Comparison of ENCODE assay signal across 9 cellular contexts in the genomic region with DNA sequence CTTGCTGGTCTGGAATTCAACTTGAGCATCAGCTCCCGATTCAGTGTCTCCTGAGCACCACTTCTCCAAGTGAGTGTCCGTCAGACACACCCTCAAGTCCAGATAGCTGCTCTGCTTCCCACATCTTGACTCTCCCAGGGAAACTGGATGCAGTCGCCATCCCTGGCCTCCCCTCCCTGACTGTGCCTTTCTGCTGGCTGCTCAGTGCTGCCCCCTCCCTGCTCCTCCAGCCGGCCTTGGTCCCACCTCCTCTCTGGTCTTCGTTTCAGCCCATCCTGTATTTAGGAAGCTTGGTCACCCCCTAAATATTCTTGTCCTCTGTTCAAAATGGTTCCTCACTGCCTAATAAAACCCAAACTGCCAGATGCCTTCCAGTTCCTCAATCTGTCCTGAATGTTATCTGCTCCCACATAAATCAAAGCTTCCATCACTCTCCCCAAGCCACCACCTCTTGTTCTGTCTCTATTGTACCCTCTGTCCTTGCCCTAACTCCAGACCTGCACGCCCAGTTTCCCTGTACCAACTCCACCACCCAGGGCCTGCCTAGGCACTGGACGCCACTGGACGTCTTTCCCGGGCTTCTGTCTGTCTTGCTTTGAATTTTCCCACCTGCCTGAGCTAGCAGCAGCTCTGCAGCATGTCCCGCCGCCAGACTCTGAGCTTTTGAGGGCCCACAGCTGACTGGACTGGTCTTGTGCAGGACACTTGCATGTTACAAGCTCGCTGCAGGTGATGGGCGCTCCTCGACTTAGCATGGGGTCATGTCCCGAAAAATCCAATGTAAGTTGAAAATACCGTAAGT. TPM values are rescaled to one million over a fixed set of nuclear protein-coding genes. Genes with fewer than 3 reads are reported as not detected.
DNase-seq lines count a peak whose midpoint lies in the region; ATAC-seq, FAIRE-seq and TF ChIP-seq lines count a peak whose summit lies in the region.
"Had no signal": no experiment of that assay in that cellular context is flagged by ENCODE, and none has a peak within 500 bp of the region (broad histone marks: within the 10 kb centered on the region; RNA-seq: fewer than 3 reads in every experiment).

No MANE protein-coding gene starts in this region.

- H3K4me1 Mint-ChIP-seq in nephron: peaks cover 9% of the 10 kb centered on the region

- H3K4me1 ChIP-seq in K562 (replicated peaks in 1 of 2; ENCODE audit: control insufficient read depth in 2 of 2, insufficient read depth in 2 of 2, low read length in 2 of 2): peaks cover 0 to 10% of the 10 kb centered on the region in 2 experiments; a peak in 4 of 5 replicates

- BruUV-seq in K562 (replicated peaks; lab: Mats Ljungman, UMichigan): no TSS peak

- 7% methylated on average over 15 of the region's 16 CpGs for WGBS in K562 (ENCODE audit: insufficient coverage, low coverage, missing lambda C conversion rate)

- CTCF ChIA-PET in K562 (lab: Yijun Ruan, JAX; ENCODE audit: low intra/inter-chr PET ratio): interaction anchor here (0.6 to 1.1 kb wide), 2 partner anchors 45 to 83 kb away, joined by 3 read pairs; no protein-coding TSS in a partner anchor

- TF ChIP-seq CTCF in K562 (IDR thresholded peaks at IDR 0.05 in 2 of 3, conservative IDR thresholded peaks at IDR 0.05 in 1 of 3; ENCODE audit: insufficient read depth in 2 of 3, low read depth in 1 of 3, low read length in 3 of 3): peak; percentile 61 to 67 (median 61)
- TF ChIP-seq CTCF in nephron (IDR thresholded peaks at IDR 0.05; ENCODE audit: unreplicated experiment in 3 of 3): peak in 2 of 3 experiments; percentile 14 to 31

- no peaks in the 10 kb centered on the region for H3K36me3 ChIP-seq in K562 (ENCODE audit: control insufficient read depth, insufficient read depth, low read length)

- H3K79me2 ChIP-seq in K562 (ENCODE audit: control insufficient read depth, insufficient read depth, low read length): no peaks in the 10 kb centered on the region

- TF ChIP-seq EP300 in Ishikawa (IDR thresholded peaks at IDR 0.05; ENCODE audit: borderline replicate concordance) (no peak), K562 (IDR thresholded peaks at IDR 0.05; ENCODE audit: low read length) (no peak)

- H3K27ac ChIP-seq in K562 (ENCODE audit: extremely low read depth, low read depth, low read length): no peak overlapping the region

- peak; percentile 82 for ATAC-seq in K562
- no peak for ATAC-seq in GM21723 (IDR thresholded peaks at IDR 0.05; ENCODE audit: unreplicated experiment)
- no peak for ATAC-seq in HG02884 (IDR thresholded peaks at IDR 0.05; ENCODE audit: unreplicated experiment)
- no peak for ATAC-seq in HG03039 (IDR thresholded peaks at IDR 0.05; ENCODE audit: unreplicated experiment)

- TF ChIP-seq RAD21 in Ishikawa (IDR thresholded peaks at IDR 0.05; ENCODE audit: low read depth) (peak; percentile 23; the same call in 1 of the 2 replicates), K562 (CRISPR knock-in tag; conservative IDR thresholded peaks at IDR 0.05 in 1 of 2, IDR thresholded peaks at IDR 0.05 in 1 of 2) (peak in 1 of 2 experiments; percentile 32; a peak in 1 of 4 replicates)

- in situ Hi-C loops in K562 (cut with MboI): no loop called here

- no peaks in the 10 kb centered on the region for H3K9me1 ChIP-seq in K562 (ENCODE audit: control insufficient read depth, insufficient read depth, low read length)

- peaks cover 58% of the 10 kb centered on the region for H3K36me3 Mint-ChIP-seq in nephron (ENCODE audit: low read depth)

- H3K4me2 ChIP-seq in K562 (ENCODE audit: insufficient read depth, low read length): no peak overlapping the region

- H3K9me3 Mint-ChIP-seq in nephron: no peaks in the 10 kb centered on the region

- peak; percentile 84 for FAIRE-seq in K562 (lab: Jason Lieb, UNC)
- FAIRE-seq: colon, urothelium cell line had no signal

- no peaks in the 10 kb centered on the region; the same call in 1 of the 2 replicates for H3K9me3 ChIP-seq in K562 (replicated peaks; ENCODE audit: control insufficient read depth, insufficient read depth, low read depth, low read length)

- DNase-seq in Daoy (ENCODE audit: low read depth) (peak; percentile 37), K562 (ENCODE audit: extremely low read depth in 1 of 4, low spot score in 3 of 4) (peak; percentile 32 to 55 (median 41))

- H4K20me1 ChIP-seq in K562 (replicated peaks; ENCODE audit: control insufficient read depth, insufficient read depth, low read length): peaks cover 12% of the 10 kb centered on the region

- no peak overlapping the region for H3K4me3 ChIP-seq in K562

- H3K9ac ChIP-seq in K562 (ENCODE audit: insufficient read depth in 1 of 2, low read depth in 2 of 2, low read length in 2 of 2): no peak overlapping the region

- H3K4me3 Mint-ChIP-seq in nephron: no peak overlapping the region

- no peak for TF ChIP-seq POLR2A in K562 (conservative IDR thresholded peaks at IDR 0.05)

- peaks cover 42 to 79% of the 10 kb centered on the region in 2 experiments; a peak in 4 of 5 replicates for H3K27me3 ChIP-seq in K562 (ENCODE audit: control insufficient read depth in 2 of 2, insufficient read depth in 2 of 2, low read length in 2 of 2)

- H2AFZ ChIP-seq in K562 (ENCODE audit: low read depth, low read length): no peak overlapping the region

- intact Hi-C loops in K562 (cut with micrococcal nuclease): no loop called here

- H3K27me3 Mint-ChIP-seq in nephron (ENCODE audit: low read depth): peaks cover 3% of the 10 kb centered on the region

- POLR2A ChIA-PET in K562 (lab: Yijun Ruan, JAX): interaction anchor here (0.9 to 1.5 kb wide), 5 partner anchors 10 to 58 kb away, joined by 3 read pairs; no protein-coding TSS in a partner anchor

- H3K27ac Mint-ChIP-seq in nephron: peak overlapping the region in 1 of 3 experiments; percentile 10

TF ChIP-seq in Ishikawa, 13 proteins besides CTCF, POLR2A, EP300 and RAD21 (continues in another document):
- no peak for TF ChIP-seq TCF12 (IDR thresholded peaks at IDR 0.05; ENCODE audit: low read depth)
- TF ChIP-seq ZBTB7A (IDR thresholded peaks at IDR 0.05; ENCODE audit: low read depth): no peak

TF ChIP-seq in K562, 482 proteins besides CTCF, POLR2A, EP300 and RAD21 (continues in another document):
- TF ChIP-seq KLF16 (IDR thresholded peaks at IDR 0.05) (0 out of 2 replicates have a peak, but pooled peaks have one; percentile 4), PKNOX1 (IDR thresholded peaks at IDR 0.05) (peak; percentile 56; the same call in 1 of the 2 replicates)

RNA-seq across cellular contexts. Expression of gene CCDC92, which starts 33.8 kb away (rescaled TPM):
- total RNA-seq in Daoy (2014; rRNA removed; shearing (Covaris generic)): 5.3 and 7.7 TPM in 2 replicates
- 5.4 and 7.1 TPM in 2 replicates for total RNA-seq in K562 (2011; cell fraction: chromatin; rRNA removed; ENCODE audit: low replicate concordance)
- 4.5 and 5.0 TPM in 2 replicates for total RNA-seq in K562 (2011; cell fraction: nucleolus; rRNA removed)
- 4.6 and 7.2 TPM in 2 replicates for total RNA-seq in K562 (2011; cell fraction: nucleoplasm; rRNA removed)
- total RNA-seq in K562 (2014; rRNA removed): 1.4 TPM in 2 replicates
- total RNA-seq in K562 (2014; rRNA removed; fragmentation: Illumina TruSeq; extraction: Trizol): 1.3 and 1.7 TPM in 2 replicates
- total RNA-seq in K562 (2015; rRNA removed; fragmentation: Illumina TruSeq; extraction: Trizol): 1.5 and 2.1 TPM in 2 replicates
- total RNA-seq in K562 (2021): 4.0 and 5.9 TPM in 2 replicates
- polyA plus RNA-seq in K562 (2011; rRNA removed): 2.6 and 6.8 TPM in 2 replicates
- 2.4 and 6.8 TPM in 2 replicates for polyA plus RNA-seq in K562 (2011; cell fraction: cytosol; rRNA removed)
- polyA plus RNA-seq in K562 (2011; cell fraction: nucleus; rRNA removed): 6.6 and 11.3 TPM in 2 replicates
- 4.0 and 11.0 TPM in 2 replicates for polyA plus RNA-seq in K562 (2012)
- 2.6 and 3.6 TPM in 2 replicates for polyA plus RNA-seq in K562 (2014; fragmentation: Illumina TruSeq; extraction: Trizol)
- polyA plus RNA-seq in K562 (2014; fragmentation: Nextera tagmentation; extraction: Ambion mirVana): under 1 TPM; 0.27 to 0.30 TPM
- 3.1 and 3.4 TPM in 2 replicates for polyA plus RNA-seq in K562 (2014; rRNA removed)
- polyA minus RNA-seq in K562 (2011; rRNA and poly(A)+ RNA removed): 2.2 and 3.6 TPM in 2 replicates
- 2.2 and 5.6 TPM in 2 replicates for polyA minus RNA-seq in K562 (2011; cell fraction: cytosol; rRNA and poly(A)+ RNA removed)
- 3.8 and 8.9 TPM in 2 replicates for polyA minus RNA-seq in K562 (2011; cell fraction: nucleus; rRNA and poly(A)+ RNA removed)

RNA-seq across cellular contexts. Expression of gene ZNF664, which starts 34.1 kb away (rescaled TPM):
- total RNA-seq in Daoy (2014; rRNA removed; shearing (Covaris generic)): 50.4 and 50.9 TPM in 2 replicates
- total RNA-seq in K562 (2011; cell fraction: chromatin; rRNA removed; ENCODE audit: low replicate concordance): 30.4 and 40.8 TPM in 2 replicates
- total RNA-seq in K562 (2011; cell fraction: nucleolus; rRNA removed): 22.5 and 24.2 TPM in 2 replicates
- total RNA-seq in K562 (2011; cell fraction: nucleoplasm; rRNA removed): 37.6 and 62.4 TPM in 2 replicates
- total RNA-seq in K562 (2014; rRNA removed): 31.1 and 34.5 TPM in 2 replicates
- total RNA-seq in K562 (2014; rRNA removed; fragmentation: Illumina TruSeq; extraction: Trizol): 69.9 and 73.6 TPM in 2 replicates
- 59.6 and 63.6 TPM in 2 replicates for total RNA-seq in K562 (2015; rRNA removed; fragmentation: Illumina TruSeq; extraction: Trizol)
- 75.5 and 82.5 TPM in 2 replicates for total RNA-seq in K562 (2021)
- polyA plus RNA-seq in K562 (2011; rRNA removed): 64.8 and 90.3 TPM in 2 replicates
- 29.8 and 49.5 TPM in 2 replicates for polyA plus RNA-seq in K562 (2011; cell fraction: cytosol; rRNA removed)
- 44.5 and 52.5 TPM in 2 replicates for polyA plus RNA-seq in K562 (2011; cell fraction: nucleus; rRNA removed)
- polyA plus RNA-seq in K562 (2012): 48.0 and 52.7 TPM in 2 replicates
- 78.3 and 101 TPM in 2 replicates for polyA plus RNA-seq in K562 (2014; fragmentation: Illumina TruSeq; extraction: Trizol)
- polyA plus RNA-seq in K562 (2014; fragmentation: Nextera tagmentation; extraction: Ambion mirVana): 1 to 10 TPM; 3.3 to 6.3 TPM
- polyA plus RNA-seq in K562 (2014; rRNA removed): 59.1 and 59.4 TPM in 2 replicates
- 46.6 and 47.8 TPM in 2 replicates for polyA minus RNA-seq in K562 (2011; rRNA and poly(A)+ RNA removed)
- polyA minus RNA-seq in K562 (2011; cell fraction: cytosol; rRNA and poly(A)+ RNA removed): 26.5 and 29.5 TPM in 2 replicates
- 28.0 and 52.0 TPM in 2 replicates for polyA minus RNA-seq in K562 (2011; cell fraction: nucleus; rRNA and poly(A)+ RNA removed)
